Comparison of ENCODE assay signal across 36 cellular contexts in genomic region chr21:30638686-30639085, GRCh38. TPM values are rescaled to one million over a fixed set of nuclear protein-coding genes. Genes with fewer than 3 reads are reported as not detected.
"Had no signal": no experiment of that assay in that cellular context is flagged by ENCODE, and none has a peak within 500 bp of the region (broad histone marks: within the 10 kb centered on the region; RNA-seq: fewer than 3 reads in every experiment).

No MANE protein-coding gene starts in this region.

- H3K36me3 Mint-ChIP-seq: activated naive CD4-positive, alpha-beta T cell treated with anti-CD3 and anti-CD28 coated beads, Interleukin-2, amount 50 U/mL, for 24 hours; activated naive CD8-positive, alpha-beta T cell treated with anti-CD3 and anti-CD28 coated beads for 36 hours had no signal

- ATAC-seq: activated CD4-positive, CD25-positive, alpha-beta regulatory T cell treated with anti-CD3 and anti-CD28 coated beads, Interleukin-2, amount 50 U/mL, for 24 hours; activated CD8-positive, alpha-beta T cell treated with anti-CD3 and anti-CD28 coated beads for 36 hours; activated naive CD8-positive, alpha-beta T cell treated with anti-CD3 and anti-CD28 coated beads, Interleukin-2, amount 50 U/mL, for 24 hours; body of pancreas; effector memory CD8-positive, alpha-beta T cell; foreskin keratinocyte; gastrocnemius medialis; heart left ventricle; T-helper 17 cell had no signal

- H3K4me3 Mint-ChIP-seq: activated B cell treated with CpG ODN at 0.5 μM for 24 hours; activated CD8-positive, alpha-beta T cell treated with anti-CD3 and anti-CD28 coated beads for 36 hours; activated naive CD4-positive, alpha-beta T cell treated with anti-CD3 and anti-CD28 coated beads for 36 hours; activated naive CD4-positive, alpha-beta T cell treated with anti-CD3 and anti-CD28 coated beads, Interleukin-2, amount 50 U/mL, for 24 hours; activated naive CD8-positive, alpha-beta T cell treated with anti-CD3 and anti-CD28 coated beads for 36 hours; activated naive CD8-positive, alpha-beta T cell treated with anti-CD3 and anti-CD28 coated beads, Interleukin-2, amount 50 U/mL, for 24 hours; activated T-helper 1 cell treated with anti-CD3 and anti-CD28 coated beads, Interleukin-12 subunit alpha, Interleukin-12 subunit beta, Interleukin-2, Interleukin-4 antibody, amounts not matched to agents 30 ng/mL and 10 ng/mL and 1 ng/mL, durations not matched to agents 14 hours and 24 hours and 36 hours; effector memory CD8-positive, alpha-beta T cell; T-helper 17 cell; T-helper 2 cell treated with Interferon-gamma antibody and Interleukin-4, amounts not matched to agents 5 μg/mL and 100 μg/mL, for 36 hours had no signal

- H3K9me3 Mint-ChIP-seq: activated CD8-positive, alpha-beta T cell treated with anti-CD3 and anti-CD28 coated beads for 36 hours; activated naive CD4-positive, alpha-beta T cell treated with anti-CD3 and anti-CD28 coated beads for 36 hours; activated naive CD4-positive, alpha-beta T cell treated with anti-CD3 and anti-CD28 coated beads, Interleukin-2, amount 50 U/mL, for 24 hours; activated naive CD8-positive, alpha-beta T cell treated with anti-CD3 and anti-CD28 coated beads for 36 hours; activated T-helper 1 cell treated with anti-CD3 and anti-CD28 coated beads, Interleukin-12 subunit alpha, Interleukin-12 subunit beta, Interleukin-2, Interleukin-4 antibody, amounts not matched to agents 30 ng/mL and 10 ng/mL and 1 ng/mL, durations not matched to agents 14 hours and 24 hours and 36 hours; T-helper 2 cell treated with Interferon-gamma antibody and Interleukin-4, amounts not matched to agents 5 μg/mL and 100 μg/mL, for 36 hours had no signal

- H3K27ac ChIP-seq: adrenal gland, body of pancreas, esophagus muscularis mucosa, foreskin keratinocyte, gastrocnemius medialis, heart left ventricle, WERI-Rb-1 had no signal

- H3K27me3 Mint-ChIP-seq: activated B cell treated with CpG ODN at 0.5 μM for 24 hours; activated CD8-positive, alpha-beta T cell treated with anti-CD3 and anti-CD28 coated beads for 36 hours; activated naive CD8-positive, alpha-beta T cell treated with anti-CD3 and anti-CD28 coated beads for 36 hours; activated naive CD8-positive, alpha-beta T cell treated with anti-CD3 and anti-CD28 coated beads, Interleukin-2, amount 50 U/mL, for 24 hours; effector memory CD8-positive, alpha-beta T cell; T-helper 17 cell had no signal

- H3K36me3 ChIP-seq: adrenal gland, esophagus muscularis mucosa, gastrocnemius medialis, heart left ventricle, WERI-Rb-1 had no signal

- H3K4me1 Mint-ChIP-seq: activated B cell treated with CpG ODN at 0.5 μM for 24 hours; activated naive CD4-positive, alpha-beta T cell treated with anti-CD3 and anti-CD28 coated beads, Interleukin-2, amount 50 U/mL, for 24 hours; activated naive CD8-positive, alpha-beta T cell treated with anti-CD3 and anti-CD28 coated beads for 36 hours; activated naive CD8-positive, alpha-beta T cell treated with anti-CD3 and anti-CD28 coated beads, Interleukin-2, amount 50 U/mL, for 24 hours; T-helper 17 cell had no signal

- H3K9me3 ChIP-seq: adrenal gland, body of pancreas, esophagus muscularis mucosa, gastrocnemius medialis, heart left ventricle had no signal

- H3K4me1 ChIP-seq: adrenal gland, body of pancreas, esophagus muscularis mucosa, foreskin keratinocyte, gastrocnemius medialis, heart left ventricle had no signal

- H3K27ac Mint-ChIP-seq: activated B cell treated with CpG ODN at 0.5 μM for 24 hours; activated CD8-positive, alpha-beta T cell treated with anti-CD3 and anti-CD28 coated beads for 36 hours; activated naive CD4-positive, alpha-beta T cell treated with anti-CD3 and anti-CD28 coated beads for 36 hours; activated naive CD4-positive, alpha-beta T cell treated with anti-CD3 and anti-CD28 coated beads, Interleukin-2, amount 50 U/mL, for 24 hours; activated naive CD8-positive, alpha-beta T cell treated with anti-CD3 and anti-CD28 coated beads for 36 hours; activated naive CD8-positive, alpha-beta T cell treated with anti-CD3 and anti-CD28 coated beads, Interleukin-2, amount 50 U/mL, for 24 hours; activated T-helper 1 cell treated with anti-CD3 and anti-CD28 coated beads, Interleukin-12 subunit alpha, Interleukin-12 subunit beta, Interleukin-2, Interleukin-4 antibody, amounts not matched to agents 30 ng/mL and 10 ng/mL and 1 ng/mL, durations not matched to agents 14 hours and 24 hours and 36 hours; activated T-helper 2 cell treated with anti-CD3 and anti-CD28 coated beads, Interferon-gamma antibody, Interleukin-2, Interleukin-4, amounts not matched to agents 10 μg/mL and 5 μg/mL and 100 μg/mL, durations not matched to agents 14 hours and 24 hours and 36 hours; effector memory CD8-positive, alpha-beta T cell; T-helper 17 cell; T-helper 2 cell treated with Interferon-gamma antibody and Interleukin-4, amounts not matched to agents 5 μg/mL and 100 μg/mL, for 36 hours had no signal

- H3K4me3 ChIP-seq: adrenal gland, body of pancreas, esophagus muscularis mucosa, gastrocnemius medialis, heart left ventricle had no signal

- H3K27me3 ChIP-seq: adrenal gland, body of pancreas, esophagus muscularis mucosa, foreskin keratinocyte, gastrocnemius medialis, heart left ventricle had no signal

- DNase-seq: activated B cell treated with CpG ODN at 0.5 μM for 24 hours; activated CD4-positive, alpha-beta T cell treated with anti-CD3 and anti-CD28 coated beads for 48 hours; activated CD4-positive, alpha-beta T cell treated with anti-CD3 and anti-CD28 coated beads, Interleukin-2, amount 50 U/mL, for 1 hour; activated CD4-positive, alpha-beta T cell treated with anti-CD3 and anti-CD28 coated beads, Interleukin-2, amount 50 U/mL, for 48 hours; activated CD8-positive, alpha-beta memory T cell treated with anti-CD3 and anti-CD28 coated beads for 24 hours; activated CD8-positive, alpha-beta T cell treated with anti-CD3 and anti-CD28 coated beads for 36 hours; activated effector memory CD4-positive, alpha-beta T cell treated with anti-CD3 and anti-CD28 coated beads, Interleukin-2, amount 50 U/mL, for 16 hours; activated naive CD4-positive, alpha-beta T cell treated with anti-CD3 and anti-CD28 coated beads for 36 hours; activated naive CD8-positive, alpha-beta T cell treated with anti-CD3 and anti-CD28 coated beads for 36 hours; activated naive CD8-positive, alpha-beta T cell treated with anti-CD3 and anti-CD28 coated beads, Interleukin-2, amount 50 U/mL, for 24 hours; activated T-cell treated with anti-CD3 and anti-CD28 coated beads, Interleukin-2, amount 50 U/mL, for 48 hours; adrenal gland; amygdala; aorta; body of pancreas; caudate nucleus; cortex of kidney; dermis blood vessel endothelial cell; effector CD4-positive, alpha-beta T cell; effector memory CD8-positive, alpha-beta T cell; erythroblast; foreskin keratinocyte; gastrocnemius medialis; glutamatergic neuron; heart left ventricle; T-helper 1 cell; T-helper 17 cell; T1000; WERI-Rb-1 had no signal

RNA-seq across cellular contexts. Expression of gene KRTAP20-2, which starts 3.7 kb away (rescaled TPM):
- total RNA-seq: activated B cell treated with CpG ODN at 0.5 μM for 24 hours; activated CD8-positive, alpha-beta T cell treated with anti-CD3 and anti-CD28 coated beads for 36 hours; activated naive CD4-positive, alpha-beta T cell treated with anti-CD3 and anti-CD28 coated beads for 36 hours; activated naive CD8-positive, alpha-beta T cell treated with anti-CD3 and anti-CD28 coated beads for 36 hours; activated T-helper 1 cell treated with anti-CD3 and anti-CD28 coated beads, Interleukin-12 subunit alpha, Interleukin-12 subunit beta, Interleukin-2, Interleukin-4 antibody, amounts not matched to agents 30 ng/mL and 10 ng/mL and 1 ng/mL, durations not matched to agents 14 hours and 24 hours and 36 hours; activated T-helper 2 cell treated with anti-CD3 and anti-CD28 coated beads, Interferon-gamma antibody, Interleukin-2, Interleukin-4, amounts not matched to agents 10 μg/mL and 5 μg/mL and 100 μg/mL, durations not matched to agents 14 hours and 24 hours and 36 hours; adrenal gland; aorta; body of pancreas; chondrocyte; dermis blood vessel endothelial cell; esophagus muscularis mucosa; foreskin keratinocyte; gastrocnemius medialis; heart left ventricle; T-helper 17 cell had no signal
- polyA plus RNA-seq: adrenal gland, aorta, foreskin keratinocyte, heart left ventricle had no signal

RNA-seq across cellular contexts. Expression of gene KRTAP20-3, which starts 4.0 kb away (rescaled TPM):
- total RNA-seq: activated B cell treated with CpG ODN at 0.5 μM for 24 hours; activated CD8-positive, alpha-beta T cell treated with anti-CD3 and anti-CD28 coated beads for 36 hours; activated naive CD4-positive, alpha-beta T cell treated with anti-CD3 and anti-CD28 coated beads for 36 hours; activated naive CD8-positive, alpha-beta T cell treated with anti-CD3 and anti-CD28 coated beads for 36 hours; activated T-helper 1 cell treated with anti-CD3 and anti-CD28 coated beads, Interleukin-12 subunit alpha, Interleukin-12 subunit beta, Interleukin-2, Interleukin-4 antibody, amounts not matched to agents 30 ng/mL and 10 ng/mL and 1 ng/mL, durations not matched to agents 14 hours and 24 hours and 36 hours; activated T-helper 2 cell treated with anti-CD3 and anti-CD28 coated beads, Interferon-gamma antibody, Interleukin-2, Interleukin-4, amounts not matched to agents 10 μg/mL and 5 μg/mL and 100 μg/mL, durations not matched to agents 14 hours and 24 hours and 36 hours; adrenal gland; aorta; body of pancreas; chondrocyte; dermis blood vessel endothelial cell; esophagus muscularis mucosa; foreskin keratinocyte; gastrocnemius medialis; heart left ventricle; T-helper 17 cell had no signal
- polyA plus RNA-seq: adrenal gland, aorta, foreskin keratinocyte, heart left ventricle had no signal

RNA-seq across cellular contexts. Expression of gene KRTAP20-4, which starts 18.3 kb away (rescaled TPM):
- total RNA-seq: activated B cell treated with CpG ODN at 0.5 μM for 24 hours; activated CD8-positive, alpha-beta T cell treated with anti-CD3 and anti-CD28 coated beads for 36 hours; activated naive CD4-positive, alpha-beta T cell treated with anti-CD3 and anti-CD28 coated beads for 36 hours; activated naive CD8-positive, alpha-beta T cell treated with anti-CD3 and anti-CD28 coated beads for 36 hours; activated T-helper 1 cell treated with anti-CD3 and anti-CD28 coated beads, Interleukin-12 subunit alpha, Interleukin-12 subunit beta, Interleukin-2, Interleukin-4 antibody, amounts not matched to agents 30 ng/mL and 10 ng/mL and 1 ng/mL, durations not matched to agents 14 hours and 24 hours and 36 hours; activated T-helper 2 cell treated with anti-CD3 and anti-CD28 coated beads, Interferon-gamma antibody, Interleukin-2, Interleukin-4, amounts not matched to agents 10 μg/mL and 5 μg/mL and 100 μg/mL, durations not matched to agents 14 hours and 24 hours and 36 hours; adrenal gland; aorta; body of pancreas; chondrocyte; dermis blood vessel endothelial cell; esophagus muscularis mucosa; foreskin keratinocyte; gastrocnemius medialis; heart left ventricle; T-helper 17 cell had no signal
- polyA plus RNA-seq: adrenal gland, aorta, foreskin keratinocyte, heart left ventricle had no signal

RNA-seq across cellular contexts. Expression of gene KRTAP20-1, which starts 22.5 kb away (rescaled TPM):
- total RNA-seq: activated B cell treated with CpG ODN at 0.5 μM for 24 hours; activated CD8-positive, alpha-beta T cell treated with anti-CD3 and anti-CD28 coated beads for 36 hours; activated naive CD4-positive, alpha-beta T cell treated with anti-CD3 and anti-CD28 coated beads for 36 hours; activated naive CD8-positive, alpha-beta T cell treated with anti-CD3 and anti-CD28 coated beads for 36 hours; activated T-helper 1 cell treated with anti-CD3 and anti-CD28 coated beads, Interleukin-12 subunit alpha, Interleukin-12 subunit beta, Interleukin-2, Interleukin-4 antibody, amounts not matched to agents 30 ng/mL and 10 ng/mL and 1 ng/mL, durations not matched to agents 14 hours and 24 hours and 36 hours; activated T-helper 2 cell treated with anti-CD3 and anti-CD28 coated beads, Interferon-gamma antibody, Interleukin-2, Interleukin-4, amounts not matched to agents 10 μg/mL and 5 μg/mL and 100 μg/mL, durations not matched to agents 14 hours and 24 hours and 36 hours; adrenal gland; aorta; body of pancreas; chondrocyte; dermis blood vessel endothelial cell; esophagus muscularis mucosa; foreskin keratinocyte; gastrocnemius medialis; heart left ventricle; T-helper 17 cell had no signal
- polyA plus RNA-seq: adrenal gland, aorta, foreskin keratinocyte, heart left ventricle had no signal

RNA-seq across cellular contexts. Expression of gene KRTAP6-1, which starts 25.0 kb away (rescaled TPM):
- total RNA-seq: activated B cell treated with CpG ODN at 0.5 μM for 24 hours; activated CD8-positive, alpha-beta T cell treated with anti-CD3 and anti-CD28 coated beads for 36 hours; activated naive CD4-positive, alpha-beta T cell treated with anti-CD3 and anti-CD28 coated beads for 36 hours; activated naive CD8-positive, alpha-beta T cell treated with anti-CD3 and anti-CD28 coated beads for 36 hours; activated T-helper 1 cell treated with anti-CD3 and anti-CD28 coated beads, Interleukin-12 subunit alpha, Interleukin-12 subunit beta, Interleukin-2, Interleukin-4 antibody, amounts not matched to agents 30 ng/mL and 10 ng/mL and 1 ng/mL, durations not matched to agents 14 hours and 24 hours and 36 hours; activated T-helper 2 cell treated with anti-CD3 and anti-CD28 coated beads, Interferon-gamma antibody, Interleukin-2, Interleukin-4, amounts not matched to agents 10 μg/mL and 5 μg/mL and 100 μg/mL, durations not matched to agents 14 hours and 24 hours and 36 hours; adrenal gland; aorta; body of pancreas; chondrocyte; dermis blood vessel endothelial cell; esophagus muscularis mucosa; foreskin keratinocyte; gastrocnemius medialis; heart left ventricle; T-helper 17 cell had no signal
- polyA plus RNA-seq: adrenal gland, aorta, foreskin keratinocyte, heart left ventricle had no signal
